In the genomic region with DNA sequence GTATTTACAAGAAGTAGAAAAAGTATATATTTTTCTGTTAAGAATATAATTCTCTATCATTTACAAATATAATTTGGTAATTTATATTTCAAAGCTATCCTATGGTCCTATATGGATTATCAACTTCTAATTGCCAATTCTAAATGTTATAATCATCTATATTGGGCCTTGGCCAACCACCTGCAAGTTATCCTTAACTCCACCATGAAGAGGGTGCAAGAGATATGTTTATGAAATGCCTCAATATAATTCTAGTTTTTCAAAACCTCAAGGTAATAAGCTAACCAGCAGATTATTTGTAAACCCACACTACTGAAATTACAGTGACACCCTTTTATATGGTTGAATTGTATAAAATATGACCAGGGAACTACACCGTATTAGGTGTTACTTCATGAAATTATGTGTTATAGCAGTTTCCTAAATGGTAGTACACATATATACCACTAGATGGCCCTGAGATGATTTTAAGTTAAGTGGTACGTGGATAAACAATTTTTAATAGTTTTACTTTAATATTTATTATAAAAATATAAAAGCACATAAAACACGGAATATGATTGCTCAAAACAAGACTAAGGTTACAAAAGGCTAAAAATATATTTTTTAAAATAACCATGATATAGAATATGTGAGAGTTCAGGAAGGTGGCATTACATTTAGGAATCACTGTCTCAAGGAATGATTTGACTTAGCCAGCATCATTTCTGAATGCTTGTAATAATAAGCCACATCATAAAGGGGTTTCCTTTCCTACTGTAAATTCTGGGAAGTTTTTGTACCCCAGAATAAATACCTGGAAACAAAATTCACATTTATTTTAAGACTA, we compare ENCODE assay signal across 8 cellular contexts. TPM values are rescaled to one million over a fixed set of nuclear protein-coding genes. Genes with fewer than 3 reads are reported as not detected.
DNase-seq lines count a peak whose midpoint lies in the region; ATAC-seq, FAIRE-seq and TF ChIP-seq lines count a peak whose summit lies in the region.

No MANE protein-coding gene starts in this region.

- peak; percentile 83 for TF ChIP-seq CTCF in mesothelial cell of epicardium (IDR thresholded peaks at IDR 0.05; ENCODE audit: unreplicated experiment)

- DNase-seq in activated naive CD8-positive, alpha-beta T cell treated with anti-CD3 and anti-CD28 coated beads, Interleukin-2, amount 10 ng/mL, durations not matched to agents 7 days and 5 days: no peak
- DNase-seq in activated naive CD8-positive, alpha-beta T cell treated with anti-CD3 and anti-CD28 coated beads for 36 hours: no peak
- DNase-seq in NCI-H2171 treated with DMSO at 0.1 percent for 48 hours (lab: John Stamatoyannopoulos, UW) (peak; percentile 34), mesothelial cell of epicardium (ENCODE audit: low spot score in 2 of 2, unreplicated experiment in 2 of 2) (no peak), mucosa of gallbladder (ENCODE audit: low spot score) (no peak), activated T-cell treated with anti-CD3 and anti-CD28 coated beads for 4 hours (no peak)

- peaks cover 4% of the 10 kb centered on the region for H3K36me3 Mint-ChIP-seq in activated naive CD8-positive, alpha-beta T cell treated with anti-CD3 and anti-CD28 coated beads, Interleukin-2, amount 10 ng/mL, durations not matched to agents 7 days and 5 days
- H3K36me3 Mint-ChIP-seq in activated naive CD8-positive, alpha-beta T cell treated with anti-CD3 and anti-CD28 coated beads for 36 hours: peaks cover 5% of the 10 kb centered on the region
- peaks cover 2% of the 10 kb centered on the region for H3K36me3 Mint-ChIP-seq in mesothelial cell of epicardium

- peak; percentile 60 for ATAC-seq in activated naive CD8-positive, alpha-beta T cell treated with anti-CD3 and anti-CD28 coated beads, Interleukin-2, amount 10 ng/mL, durations not matched to agents 7 days and 5 days (ENCODE audit: low read depth)
- ATAC-seq in HG02642 (IDR thresholded peaks at IDR 0.05; ENCODE audit: poor library complexity, unreplicated experiment): peak; percentile 68

- no peak overlapping the region for H3K4me3 Mint-ChIP-seq in activated naive CD8-positive, alpha-beta T cell treated with anti-CD3 and anti-CD28 coated beads, Interleukin-2, amount 10 ng/mL, durations not matched to agents 7 days and 5 days
- H3K4me3 Mint-ChIP-seq in activated naive CD8-positive, alpha-beta T cell treated with anti-CD3 and anti-CD28 coated beads for 36 hours: no peak overlapping the region
- no peak overlapping the region for H3K4me3 Mint-ChIP-seq in mesothelial cell of epicardium

- H3K4me1 Mint-ChIP-seq in activated naive CD8-positive, alpha-beta T cell treated with anti-CD3 and anti-CD28 coated beads, Interleukin-2, amount 10 ng/mL, durations not matched to agents 7 days and 5 days: peaks cover 2% of the 10 kb centered on the region
- no peaks in the 10 kb centered on the region for H3K4me1 Mint-ChIP-seq in activated naive CD8-positive, alpha-beta T cell treated with anti-CD3 and anti-CD28 coated beads for 36 hours
- H3K4me1 Mint-ChIP-seq in mesothelial cell of epicardium: no peaks in the 10 kb centered on the region

- H3K27ac Mint-ChIP-seq in activated naive CD8-positive, alpha-beta T cell treated with anti-CD3 and anti-CD28 coated beads, Interleukin-2, amount 10 ng/mL, durations not matched to agents 7 days and 5 days: no peak overlapping the region
- no peak overlapping the region for H3K27ac Mint-ChIP-seq in activated naive CD8-positive, alpha-beta T cell treated with anti-CD3 and anti-CD28 coated beads for 36 hours
- no peak overlapping the region for H3K27ac Mint-ChIP-seq in mesothelial cell of epicardium

- no peaks in the 10 kb centered on the region for H3K27me3 Mint-ChIP-seq in activated naive CD8-positive, alpha-beta T cell treated with anti-CD3 and anti-CD28 coated beads, Interleukin-2, amount 10 ng/mL, durations not matched to agents 7 days and 5 days
- H3K27me3 Mint-ChIP-seq in activated naive CD8-positive, alpha-beta T cell treated with anti-CD3 and anti-CD28 coated beads for 36 hours: no peaks in the 10 kb centered on the region
- H3K27me3 Mint-ChIP-seq in mesothelial cell of epicardium (ENCODE audit: low read depth): no peaks in the 10 kb centered on the region

- POLR2A ChIA-PET in activated naive CD8-positive, alpha-beta T cell treated with anti-CD3 and anti-CD28 coated beads, Interleukin-2, amount 10 ng/mL, durations not matched to agents 7 days and 5 days (lab: Charles Lee): interaction anchor here (0.6 kb wide), 1 partner anchor 81 kb away, joined by 3 read pairs; no protein-coding TSS in a partner anchor

- no peaks in the 10 kb centered on the region for H3K9me3 Mint-ChIP-seq in activated naive CD8-positive, alpha-beta T cell treated with anti-CD3 and anti-CD28 coated beads, Interleukin-2, amount 10 ng/mL, durations not matched to agents 7 days and 5 days
- H3K9me3 Mint-ChIP-seq in activated naive CD8-positive, alpha-beta T cell treated with anti-CD3 and anti-CD28 coated beads for 36 hours: no peaks in the 10 kb centered on the region
- no peaks in the 10 kb centered on the region for H3K9me3 Mint-ChIP-seq in mesothelial cell of epicardium

- peak; percentile 70 for FAIRE-seq in colon (lab: Jason Lieb, UNC)

RNA-seq across cellular contexts. Expression of gene PNISR, which starts 9.8 kb away (rescaled TPM):
- 100 to 1,000 TPM; 207 to 208 TPM for total RNA-seq in activated naive CD8-positive, alpha-beta T cell treated with anti-CD3 and anti-CD28 coated beads, Interleukin-2, amount 10 ng/mL, durations not matched to agents 7 days and 5 days
- total RNA-seq in activated naive CD8-positive, alpha-beta T cell treated with anti-CD3 and anti-CD28 coated beads for 36 hours: 10 to 100 TPM; 88.8 to 91.6 TPM
- 194 to 206 TPM (median 203 TPM) in 3 replicates for total RNA-seq in mesothelial cell of epicardium
- total RNA-seq in mucosa of gallbladder: 104 TPM

RNA-seq across cellular contexts. Expression of gene COQ3, which starts 40.9 kb away (rescaled TPM):
- 10 to 100 TPM in 1 of 2 experiments, 1 to 10 TPM in 1; 7.9 to 10.1 TPM for total RNA-seq in activated naive CD8-positive, alpha-beta T cell treated with anti-CD3 and anti-CD28 coated beads, Interleukin-2, amount 10 ng/mL, durations not matched to agents 7 days and 5 days
- 10 to 100 TPM; 21.0 to 23.8 TPM for total RNA-seq in activated naive CD8-positive, alpha-beta T cell treated with anti-CD3 and anti-CD28 coated beads for 36 hours
- total RNA-seq in mesothelial cell of epicardium (4.9 to 6.1 TPM (median 5.6 TPM) in 3 replicates), mucosa of gallbladder (4.3 TPM)
